2 cellular contexts compared by ENCODE assay signal in genomic region chr9:3968891-3969290, GRCh38.
TF ChIP-seq lines count a peak whose summit lies in the region.

No MANE protein-coding gene starts in this region.

TF ChIP-seq in H1, 55 proteins besides CTCF, POLR2A, EP300 and RAD21:
- no peak for TF ChIP-seq TAF7 (optimal IDR thresholded peaks at IDR 0.05; ENCODE audit: borderline replicate concordance, low read depth, low read length)
- no peak for TF ChIP-seq CEBPB (IDR thresholded peaks at IDR 0.05; ENCODE audit: low read depth, low read length)
- no peak for TF ChIP-seq CHD1 (IDR thresholded peaks at IDR 0.05; ENCODE audit: low read depth, low read length)
- TF ChIP-seq POLR2AphosphoS5 (IDR thresholded peaks at IDR 0.05; ENCODE audit: low read depth, low read length), result no peak
- TF ChIP-seq EGR1 (IDR thresholded peaks at IDR 0.05; ENCODE audit: borderline replicate concordance, low read depth, low read length), result no peak
- TF ChIP-seq SAP30 (IDR thresholded peaks at IDR 0.05; ENCODE audit: insufficient read depth, insufficient replicate concordance, low read length), result no peak
- no peak for TF ChIP-seq BRCA1 (IDR thresholded peaks at IDR 0.05; ENCODE audit: low read depth, low read length)
- no peak for TF ChIP-seq HDAC2 (IDR thresholded peaks at IDR 0.05; ENCODE audit: borderline replicate concordance in 1 of 2, low read depth in 2 of 2, low read length in 2 of 2)
- TF ChIP-seq CBX8 (IDR thresholded peaks at IDR 0.05; ENCODE audit: borderline replicate concordance, low read depth, low read length), result no peak
- TF ChIP-seq SIN3A (conservative IDR thresholded peaks at IDR 0.05 in 1 of 2, IDR thresholded peaks at IDR 0.05 in 1 of 2; ENCODE audit: low read depth in 1 of 2, low read length in 2 of 2), result no peak
TF ChIP-seq in H1: peak in this region for 0.

TF ChIP-seq in GM12891, 5 proteins besides CTCF, POLR2A, EP300 and RAD21:
- TF ChIP-seq POLR2AphosphoS5 (IDR thresholded peaks at IDR 0.05; ENCODE audit: low read depth, low read length), result no peak
- TF ChIP-seq TAF1 (IDR thresholded peaks at IDR 0.05; ENCODE audit: low read depth, low read length), result no peak
- no peak for TF ChIP-seq POU2F2 (IDR thresholded peaks at IDR 0.05; ENCODE audit: low read depth, low read length)
- no peak for TF ChIP-seq PAX5 (IDR thresholded peaks at IDR 0.05; ENCODE audit: insufficient read depth, low read length, severe bottlenecking)
- TF ChIP-seq SPI1 (IDR thresholded peaks at IDR 0.05; ENCODE audit: low read depth, low read length), result no peak
